In genomic region chr16:3612510-3613466, GRCh38 we compare ENCODE assay signal across 1 cellular context.
TF ChIP-seq lines count a peak whose summit lies in the region.

No MANE protein-coding gene starts in this region.

TF ChIP-seq in K562, 482 proteins besides CTCF, POLR2A, EP300 and RAD21 (continues in another document):
- TF ChIP-seq MNT (conservative IDR thresholded peaks at IDR 0.05) (peak in 1 of 2 experiments; percentile 21; a peak in 2 of 4 replicates), MEIS2 (IDR thresholded peaks at IDR 0.05; ENCODE audit: partially characterized antibody) (peak; percentile 1), ZNF668 (CRISPR knock-in tag; IDR thresholded peaks at IDR 0.05) (no peak), NBN (IDR thresholded peaks at IDR 0.05; ENCODE audit: low read depth) (0 out of 2 replicates have a peak, but pooled peaks have one; percentile 40), KDM1A (IDR thresholded peaks at IDR 0.05) (peak; percentile 33 to 71; a peak in 3 of 4 replicates), TOE1 (IDR thresholded peaks at IDR 0.05; ENCODE audit: borderline replicate concordance) (peak; percentile 83), TOE1 (CRISPR knock-in tag; IDR thresholded peaks at IDR 0.05; ENCODE audit: borderline replicate concordance, low read depth) (no peak), RERE (CRISPR knock-in tag; IDR thresholded peaks at IDR 0.05; ENCODE audit: borderline replicate concordance) (no peak), USF1 (CRISPR knock-in tag; IDR thresholded peaks at IDR 0.05) (peak; percentile 45; the same call in 1 of the 2 replicates), MBD2 (IDR thresholded peaks at IDR 0.05; ENCODE audit: borderline replicate concordance, low read depth) (0 out of 2 replicates have a peak, but pooled peaks have one; percentile 15), ZNF740 (CRISPR knock-in tag; IDR thresholded peaks at IDR 0.05) (no peak), ZNF740 (tag; IDR thresholded peaks at IDR 0.05) (0 out of 4 replicates have a peak, but pooled peaks of 1 of the 2 experiments have one; percentile 52), CBFA2T2 (conservative IDR thresholded peaks at IDR 0.05) (0 out of 2 replicates have a peak, but pooled peaks have one; percentile 11), FOXO4 (CRISPR knock-in tag; IDR thresholded peaks at IDR 0.05) (no peak), ZNF398 (CRISPR knock-in tag; IDR thresholded peaks at IDR 0.05) (no peak), RBM17 (IDR thresholded peaks at IDR 0.05; ENCODE audit: borderline replicate concordance, low read depth, low read length) (no peak), ZNF121 (CRISPR knock-in tag; conservative IDR thresholded peaks at IDR 0.05) (peak; percentile 86), MLLT1 (IDR thresholded peaks at IDR 0.05) (peak in 1 of 2 experiments; percentile 42; a peak in 1 of 4 replicates), IRF1 (CRISPR knock-in tag; IDR thresholded peaks at IDR 0.05; ENCODE audit: borderline replicate concordance) (no peak), SMARCE1 (IDR thresholded peaks at IDR 0.05) (no peak), RBBP5 (IDR thresholded peaks at IDR 0.05; ENCODE audit: borderline replicate concordance, insufficient read depth, low read length, poor library complexity, severe bottlenecking) (no peak), USF2 (CRISPR knock-in tag; IDR thresholded peaks at IDR 0.05) (peak; percentile 20; the same call in 1 of the 2 replicates), TFE3 (CRISPR knock-in tag; IDR thresholded peaks at IDR 0.05) (peak; percentile 91), ZBTB26 (CRISPR knock-in tag; IDR thresholded peaks at IDR 0.05) (0 out of 2 replicates have a peak, but pooled peaks have one; percentile 23), SMARCA5 (IDR thresholded peaks at IDR 0.05) (peak; percentile 55; the same call in 1 of the 2 replicates), CEBPG (CRISPR knock-in tag; IDR thresholded peaks at IDR 0.05) (no peak), CEBPG (tag; conservative IDR thresholded peaks at IDR 0.05 in 1 of 2, IDR thresholded peaks at IDR 0.05 in 1 of 2) (peak; percentile 42 to 64; a peak in 2 of 4 replicates), FOXK2 (conservative IDR thresholded peaks at IDR 0.05 in 1 of 2, IDR thresholded peaks at IDR 0.05 in 1 of 2; ENCODE audit: low read depth in 2 of 2) (peak in 1 of 2 experiments; percentile 49; a peak in 2 of 4 replicates), VEZF1 (CRISPR knock-in tag; IDR thresholded peaks at IDR 0.05) (peak; percentile 66), PKNOX1 (IDR thresholded peaks at IDR 0.05) (peak; percentile 20; the same call in 1 of the 2 replicates)
